In genomic region chr9:93500571-93501298, GRCh38 we compare ENCODE assay signal across 1 cellular context.
TF ChIP-seq lines count a peak whose summit lies in the region.

No MANE protein-coding gene starts in this region.

TF ChIP-seq in GM23338, 12 proteins besides CTCF, POLR2A, EP300 and RAD21 (continued from another document):
- TF ChIP-seq REST (IDR thresholded peaks at IDR 0.05; ENCODE audit: unreplicated experiment), result no peak
- TF ChIP-seq ZNF462 (CRISPR knock-in tag; IDR thresholded peaks at IDR 0.05), result no peak
TF ChIP-seq in GM23338: peak in this region for 0.
